19 cellular contexts compared by ENCODE assay signal in genomic region chr12:98954506-98954905, GRCh38.
"Had no signal": no experiment of that assay in that cellular context is flagged by ENCODE, and none has a peak within 500 bp of the region (broad histone marks: within the 10 kb centered on the region; RNA-seq: fewer than 3 reads in every experiment).

No MANE protein-coding gene starts in this region.

- DNase-seq: MG63, MV-4-11, NCI-H1048, NCI-H1092, NCI-H1092 treated with DMSO at 0.1 percent for 48 hours, NCI-H1105, NCI-H1105 treated with DMSO at 0.1 percent for 48 hours, NCI-H1417 treated with DMSO at 0.1 percent for 48 hours, NCI-H1436 treated with DMSO at 0.1 percent for 48 hours, NCI-H187, NCI-H187 treated with DMSO at 0.1 percent for 48 hours, NCI-H2029, NCI-H2029 treated with DMSO at 0.1 percent for 48 hours, NCI-H2081 treated with DMSO at 0.1 percent for 48 hours, NCI-H2107, NCI-H2227 treated with DMSO at 0.1 percent for 48 hours, NCI-H226, NCI-H446 treated with DMSO at 0.1 percent for 48 hours, NCI-H524 treated with DMSO at 0.1 percent for 48 hours had no signal

- H3K4me3 ChIP-seq: MG63 had no signal

- H3K36me3 ChIP-seq: MG63 had no signal

- H3K9me3 ChIP-seq: MG63 had no signal

- H3K27me3 ChIP-seq: MG63 had no signal
